ENCODE assay signal across 9 cellular contexts in genomic region chr7:114083714-114084113, GRCh38.
DNase-seq lines count a peak whose midpoint lies in the region; ATAC-seq and TF ChIP-seq lines count a peak whose summit lies in the region.
"Had no signal": no experiment of that assay in that cellular context is flagged by ENCODE, and none has a peak within 500 bp of the region (broad histone marks: within the 10 kb centered on the region; RNA-seq: fewer than 3 reads in every experiment).

No MANE protein-coding gene starts in this region.

- 0 to 9% methylated on average over 6 to 8 of the region's 14 CpGs for WGBS in mesodermal cell (ENCODE audit: insufficient coverage in 2 of 2), 2 experiments

- TF ChIP-seq POLR2A in uterus (IDR thresholded peaks at IDR 0.05) = no peak

- peaks cover 7% of the 10 kb centered on the region for H3K36me3 Mint-ChIP-seq in central memory CD8-positive, alpha-beta T cell (ENCODE audit: insufficient read depth)
- H3K36me3 Mint-ChIP-seq: CD4-positive, CD25-positive, alpha-beta regulatory T cell had no signal

- H3K9me3 Mint-ChIP-seq in central memory CD8-positive, alpha-beta T cell = no peaks in the 10 kb centered on the region

- ATAC-seq in Right ventricle myocardium inferior = no peak
- no peak for ATAC-seq in central memory CD8-positive, alpha-beta T cell (replicated peaks; ENCODE audit: extremely low read depth, poor library complexity, severe bottlenecking)
- no peak for ATAC-seq in GM21360 (IDR thresholded peaks at IDR 0.05; ENCODE audit: unreplicated experiment)

- peak overlapping the region; percentile 29 to 82 for H3K27ac ChIP-seq in right atrium auricular region
- no peak overlapping the region for H3K27ac ChIP-seq in mesodermal cell (ENCODE audit: low read depth, low read length, severe bottlenecking)
- H3K27ac ChIP-seq in uterus = peak overlapping the region; percentile 90 to 97

- H3K4me3 Mint-ChIP-seq in central memory CD8-positive, alpha-beta T cell = peak overlapping the region; percentile 56

- no peak overlapping the region for H3K27ac Mint-ChIP-seq in central memory CD8-positive, alpha-beta T cell (ENCODE audit: low read depth)
- H3K27ac Mint-ChIP-seq: CD4-positive, CD25-positive, alpha-beta regulatory T cell had no signal

- TF ChIP-seq CTCF in right atrium auricular region (IDR thresholded peaks at IDR 0.05) = no peak
- TF ChIP-seq CTCF in uterus (IDR thresholded peaks at IDR 0.05) = no peak

- H3K36me3 ChIP-seq in right atrium auricular region = no peaks in the 10 kb centered on the region
- no peaks in the 10 kb centered on the region for H3K36me3 ChIP-seq in mesodermal cell (ENCODE audit: control insufficient read depth, insufficient read depth, low read length)
- no peaks in the 10 kb centered on the region for H3K36me3 ChIP-seq in uterus

- H3K4me1 ChIP-seq in right atrium auricular region (peaks cover 0 to 37% of the 10 kb centered on the region in 2 donors), mesodermal cell (ENCODE audit: control insufficient read depth, insufficient read depth, low read length, poor library complexity, severe bottlenecking) (no peaks in the 10 kb centered on the region), uterus (no peaks in the 10 kb centered on the region)

- peaks cover 34% of the 10 kb centered on the region for H3K4me1 Mint-ChIP-seq in central memory CD8-positive, alpha-beta T cell

- peaks cover 97% of the 10 kb centered on the region for H3K27me3 Mint-ChIP-seq in central memory CD8-positive, alpha-beta T cell

- DNase-seq in right atrium auricular region (ENCODE audit: low spot score) (no peak), Right ventricle myocardium inferior (ENCODE audit: missing footprints) (no peak), uterus (no peak), ureter (ENCODE audit: low spot score) (no peak), Ammon's horn (ENCODE audit: low spot score) (no peak)
- DNase-seq in central memory CD8-positive, alpha-beta T cell (ENCODE audit: low spot score in 2 of 2) = no peak
- DNase-seq: CD4-positive, CD25-positive, alpha-beta regulatory T cell had no signal

- no peaks in the 10 kb centered on the region for H3K9me3 ChIP-seq in right atrium auricular region
- no peaks in the 10 kb centered on the region for H3K9me3 ChIP-seq in mesodermal cell (ENCODE audit: control insufficient read depth, low read length)
- H3K9me3 ChIP-seq in uterus = no peaks in the 10 kb centered on the region

- H3K4me3 ChIP-seq in right atrium auricular region (peak overlapping the region in 1 of 2 donors; percentile 41), mesodermal cell (ENCODE audit: extremely low read depth, insufficient read depth, low read length, poor library complexity, severe bottlenecking) (peak overlapping the region; percentile 30), uterus (peak overlapping the region; percentile 59 to 71)

- H3K27me3 ChIP-seq in right atrium auricular region (peaks cover 17 to 38% of the 10 kb centered on the region in 2 donors), uterus (peaks cover 0 to 5% of the 10 kb centered on the region in 2 donors)

- intact Hi-C loops in Right ventricle myocardium inferior (cut with DNase I) (no loop called here), uterus (cut with DNase I; ENCODE audit: low total_unique reads) (no loop called here)
